21 cellular contexts compared by ENCODE assay signal in the genomic region with DNA sequence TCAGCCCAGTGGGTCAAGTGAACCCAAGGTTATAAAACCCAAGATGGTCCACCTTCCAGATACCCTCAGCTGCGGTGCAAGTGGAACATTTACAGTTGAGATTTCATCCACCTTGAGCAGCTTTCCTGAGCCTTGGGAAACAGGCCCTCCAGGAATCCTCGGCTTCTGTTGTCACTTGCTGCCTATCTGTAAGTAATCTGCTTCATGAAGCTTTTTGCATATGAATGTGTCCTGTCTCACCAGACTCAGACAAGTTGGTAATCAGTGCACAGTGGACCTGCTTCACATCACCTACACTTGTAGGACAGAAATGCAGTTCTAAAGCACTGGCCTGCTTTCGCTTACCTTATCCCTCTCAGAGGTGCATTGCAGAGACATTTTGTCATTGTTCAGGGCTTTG.
DNase-seq lines count a peak whose midpoint lies in the region; ATAC-seq, FAIRE-seq and TF ChIP-seq lines count a peak whose summit lies in the region.
"Had no signal": no experiment of that assay in that cellular context is flagged by ENCODE, and none has a peak within 500 bp of the region (broad histone marks: within the 10 kb centered on the region; RNA-seq: fewer than 3 reads in every experiment).

No MANE protein-coding gene starts in this region.

- H3K79me1 ChIP-seq in mesenchymal stem cell (replicated peaks; ENCODE audit: low read length, poor library complexity, severe bottlenecking): peaks cover 4% of the 10 kb centered on the region

- CTCF ChIA-PET in CD8-positive, alpha-beta memory T cell (lab: Charles Lee): no interaction called here

- H3K18ac ChIP-seq in mesenchymal stem cell (ENCODE audit: low read depth in 1 of 2, low read length in 2 of 2): no peak overlapping the region

- H2BK120ac ChIP-seq in mesenchymal stem cell (ENCODE audit: low read depth, low read length): no peak overlapping the region

- H3K4ac ChIP-seq in mesenchymal stem cell (ENCODE audit: low read depth in 1 of 2, low read length in 2 of 2): no peak overlapping the region

- POLR2A ChIA-PET in CD8-positive, alpha-beta memory T cell (lab: Charles Lee): no interaction called here

- no peak overlapping the region for H2BK15ac ChIP-seq in mesenchymal stem cell (ENCODE audit: low read depth, poor library complexity, severe bottlenecking)

- ATAC-seq in Right ventricle myocardium superior (ENCODE audit: poor library complexity): no peak
- ATAC-seq: HepG2 had no signal

- H3K27ac ChIP-seq in cardiac muscle cell: peak overlapping the region; percentile 61
- no peak overlapping the region for H3K27ac ChIP-seq in mesenchymal stem cell (ENCODE audit: low read length, poor library complexity, severe bottlenecking)
- H3K27ac ChIP-seq in CD8-positive, alpha-beta memory T cell (ENCODE audit: low read depth, low read length): no peak overlapping the region
- H3K27ac ChIP-seq: 22Rv1; BLaER1 treated with 17β-estradiol and CSF1 and Interleukin-3, amounts not matched to agents 10 nM and 100 nM had no signal

- WGBS in mesenchymal stem cell: 94% methylated on average over 3 of the region's 3 CpGs

- H3K4me3 ChIP-seq in cardiac muscle cell: no peak overlapping the region
- no peak overlapping the region for H3K4me3 ChIP-seq in mesenchymal stem cell (ENCODE audit: insufficient read depth in 1 of 2, low read depth in 1 of 2, low read length in 2 of 2)
- no peak overlapping the region for H3K4me3 ChIP-seq in CD8-positive, alpha-beta memory T cell (ENCODE audit: low read length)
- H3K4me3 ChIP-seq: BLaER1 treated with 17β-estradiol and CSF1 and Interleukin-3, amounts not matched to agents 10 nM and 100 nM; HAP-1 had no signal

- no peak overlapping the region for H2AFZ ChIP-seq in mesenchymal stem cell (ENCODE audit: low read depth, low read length)

- DNase-seq in cardiac muscle cell (ENCODE audit: low read depth in 1 of 2, low spot score in 1 of 2): peak in 1 of 2 donors; percentile 23
- DNase-seq in Right ventricle myocardium superior: no peak
- no peak for DNase-seq in mesenchymal stem cell
- no peak for DNase-seq in neural crest cell (ENCODE audit: low read depth, low spot score)
- DNase-seq in urothelium cell line (ENCODE audit: low spot score): no peak
- no peak for DNase-seq in stimulated activated CD4-positive, alpha-beta T cell treated with anti-CD3 and anti-CD28 coated beads, Interleukin-2, amount 100 ng/mL, for 48 hours
- DNase-seq in CD8-positive, alpha-beta memory T cell: no peak
- no peak for DNase-seq in progenitor cell of endocrine pancreas (ENCODE audit: low spot score, unreplicated experiment)
- DNase-seq: AML-193; Calu3; CD4-positive, CD25-positive, alpha-beta regulatory T cell; DMS79 treated with DMSO at 0.1 percent for 48 hours; EL; GDM1 had no signal

- H3K4me2 ChIP-seq in mesenchymal stem cell (ENCODE audit: low read length, poor library complexity, severe bottlenecking): no peak overlapping the region
- H3K4me2 ChIP-seq: BLaER1 treated with 17β-estradiol and CSF1 and Interleukin-3, amounts not matched to agents 10 nM and 100 nM had no signal

- H3K23ac ChIP-seq in mesenchymal stem cell (ENCODE audit: low read length in 2 of 2): no peak overlapping the region

- peak overlapping the region; percentile 3 for H3K27ac Mint-ChIP-seq in neural crest cell (ENCODE audit: unreplicated experiment)
- no peak overlapping the region for H3K27ac Mint-ChIP-seq in CD8-positive, alpha-beta memory T cell
- no peak overlapping the region for H3K27ac Mint-ChIP-seq in progenitor cell of endocrine pancreas
- H3K27ac Mint-ChIP-seq: CD4-positive, CD25-positive, alpha-beta regulatory T cell had no signal

- no peak overlapping the region for H2BK12ac ChIP-seq in mesenchymal stem cell (ENCODE audit: low read length in 2 of 2)

- intact Hi-C loops in Right ventricle myocardium superior (cut with DNase I): no loop called here

- no peak overlapping the region for H4K91ac ChIP-seq in mesenchymal stem cell (ENCODE audit: low read length)

- H3K4me3 Mint-ChIP-seq in neural crest cell (no peak overlapping the region), progenitor cell of endocrine pancreas (ENCODE audit: low read depth) (no peak overlapping the region)
- no peak overlapping the region for H3K4me3 Mint-ChIP-seq in CD8-positive, alpha-beta memory T cell
- H3K4me3 Mint-ChIP-seq: CD4-positive, CD25-positive, alpha-beta regulatory T cell had no signal

- FAIRE-seq in urothelium cell line (lab: Jason Lieb, UNC): peak; percentile 23
- FAIRE-seq: GM12892, H1, HepG2, HTR-8/SVneo had no signal

- H2BK5ac ChIP-seq in mesenchymal stem cell (ENCODE audit: low read depth, low read length, poor library complexity, severe bottlenecking): no peak overlapping the region

- no peaks in the 10 kb centered on the region for H3K27me3 Mint-ChIP-seq in neural crest cell (ENCODE audit: low read depth)
- H3K27me3 Mint-ChIP-seq in CD8-positive, alpha-beta memory T cell: no peaks in the 10 kb centered on the region
- H3K27me3 Mint-ChIP-seq in progenitor cell of endocrine pancreas: no peaks in the 10 kb centered on the region
- H3K27me3 Mint-ChIP-seq: CD4-positive, CD25-positive, alpha-beta regulatory T cell had no signal

- H3K9me3 Mint-ChIP-seq in neural crest cell: no peaks in the 10 kb centered on the region
- no peaks in the 10 kb centered on the region for H3K9me3 Mint-ChIP-seq in CD8-positive, alpha-beta memory T cell
- H3K9me3 Mint-ChIP-seq in progenitor cell of endocrine pancreas (ENCODE audit: low read depth): no peaks in the 10 kb centered on the region
- H3K9me3 Mint-ChIP-seq: CD4-positive, CD25-positive, alpha-beta regulatory T cell had no signal

- no peak for TF ChIP-seq CTCF in cardiac muscle cell (IDR thresholded peaks at IDR 0.05; ENCODE audit: low read depth, low read length)
- TF ChIP-seq CTCF in neural crest cell (conservative IDR thresholded peaks at IDR 0.05): no peak
- no peak for TF ChIP-seq CTCF in progenitor cell of endocrine pancreas (IDR thresholded peaks at IDR 0.05; ENCODE audit: unreplicated experiment)

- H3K9me3 ChIP-seq in cardiac muscle cell (ENCODE audit: low read depth) (no peaks in the 10 kb centered on the region), mesenchymal stem cell (ENCODE audit: control insufficient read depth, low read length) (no peaks in the 10 kb centered on the region)
- H3K9me3 ChIP-seq in CD8-positive, alpha-beta memory T cell (ENCODE audit: low read length): no peaks in the 10 kb centered on the region
- H3K9me3 ChIP-seq: HAP-1 had no signal

- H3K36me3 ChIP-seq in cardiac muscle cell (no peaks in the 10 kb centered on the region), mesenchymal stem cell (ENCODE audit: control insufficient read depth in 1 of 2, insufficient read depth in 2 of 2, low read depth in 1 of 2, low read length in 2 of 2) (peaks cover 4 to 16% of the 10 kb centered on the region in 2 experiments)
- no peaks in the 10 kb centered on the region for H3K36me3 ChIP-seq in CD8-positive, alpha-beta memory T cell (ENCODE audit: insufficient read depth, low read length)
- H3K36me3 ChIP-seq: HAP-1 had no signal

- no peak overlapping the region for H4K8ac ChIP-seq in mesenchymal stem cell (ENCODE audit: low read length)

- peaks cover 12% of the 10 kb centered on the region for H3K36me3 Mint-ChIP-seq in neural crest cell (ENCODE audit: low read depth)
- peaks cover 8 to 35% (median 14%) of the 10 kb centered on the region in 3 donors for H3K36me3 Mint-ChIP-seq in CD8-positive, alpha-beta memory T cell
- H3K36me3 Mint-ChIP-seq in progenitor cell of endocrine pancreas (ENCODE audit: insufficient read depth): peaks cover 23% of the 10 kb centered on the region

- H3K27me3 ChIP-seq in cardiac muscle cell (no peaks in the 10 kb centered on the region), mesenchymal stem cell (ENCODE audit: control insufficient read depth in 1 of 2, insufficient read depth in 1 of 2, low read length in 2 of 2) (no peaks in the 10 kb centered on the region)
- H3K27me3 ChIP-seq in CD8-positive, alpha-beta memory T cell (ENCODE audit: insufficient read depth, low read length, poor library complexity, severe bottlenecking): no peaks in the 10 kb centered on the region
- H3K27me3 ChIP-seq: BLaER1 treated with 17β-estradiol and CSF1 and Interleukin-3, amounts not matched to agents 10 nM and 100 nM had no signal

- no peak overlapping the region for H3K9ac ChIP-seq in mesenchymal stem cell (ENCODE audit: low read length)
- H3K9ac ChIP-seq: BLaER1 treated with 17β-estradiol and CSF1 and Interleukin-3, amounts not matched to agents 10 nM and 100 nM had no signal

- no peaks in the 10 kb centered on the region for H3K4me1 Mint-ChIP-seq in neural crest cell
- no peaks in the 10 kb centered on the region for H3K4me1 Mint-ChIP-seq in CD8-positive, alpha-beta memory T cell
- H3K4me1 Mint-ChIP-seq in progenitor cell of endocrine pancreas (ENCODE audit: low read depth): peaks cover 2% of the 10 kb centered on the region
- H3K4me1 Mint-ChIP-seq: CD4-positive, CD25-positive, alpha-beta regulatory T cell had no signal

- H3K14ac ChIP-seq in mesenchymal stem cell (ENCODE audit: low read length in 2 of 2): no peak overlapping the region

- H2AK5ac ChIP-seq in mesenchymal stem cell (ENCODE audit: low read length, severe bottlenecking): peak overlapping the region; percentile 71

- H3K4me1 ChIP-seq in cardiac muscle cell (ENCODE audit: low read depth) (no peaks in the 10 kb centered on the region), mesenchymal stem cell (ENCODE audit: control insufficient read depth, insufficient read depth, low read depth, low read length) (peaks cover 1% of the 10 kb centered on the region)
- no peaks in the 10 kb centered on the region for H3K4me1 ChIP-seq in CD8-positive, alpha-beta memory T cell (ENCODE audit: insufficient read depth, low read length)
- H3K4me1 ChIP-seq: BLaER1 treated with 17β-estradiol and CSF1 and Interleukin-3, amounts not matched to agents 10 nM and 100 nM; HAP-1 had no signal
